In genomic region chr1:23913212-23913880, GRCh38 we compare ENCODE assay signal across 13 cellular contexts. TPM values are rescaled to one million over a fixed set of nuclear protein-coding genes. Genes with fewer than 3 reads are reported as not detected.
DNase-seq lines count a peak whose midpoint lies in the region; ATAC-seq, FAIRE-seq and TF ChIP-seq lines count a peak whose summit lies in the region.
"Had no signal": no experiment of that assay in that cellular context is flagged by ENCODE, and none has a peak within 500 bp of the region (broad histone marks: within the 10 kb centered on the region; RNA-seq: fewer than 3 reads in every experiment).

Gene CNR2 (minus strand): TSS chr1:23913362. CDS start chr1:23875617, 37,745 bp downstream.

- H3K36me3 ChIP-seq in BLaER1, result no peaks in the 10 kb centered on the region
- H3K36me3 ChIP-seq in GM12878 (ENCODE audit: control insufficient read depth in 2 of 2, insufficient read depth in 2 of 2, low read length in 1 of 2), result no peaks in the 10 kb centered on the region

- POLR2A ChIA-PET in GM12878 (lab: Charles Lee), result interaction anchor here (0.6 to 1.4 kb wide), 6 partner anchors 48 to 193 kb away, joined by 3 to 5 read pairs (median 3); partner anchors contain the start of gene SRSF10

- H2AFZ ChIP-seq in GM12878 (ENCODE audit: control insufficient read depth, low read depth, low read length), result peak within 1 kb of the TSS; percentile 33

- H3K9ac ChIP-seq in BLaER1, result no peak within 1 kb of the TSS
- H3K9ac ChIP-seq in GM12878 (ENCODE audit: control insufficient read depth, insufficient read depth, low read length), result peak within 1 kb of the TSS; percentile 88

- H3K4me3 ChIP-seq in BLaER1 (no peak within 1 kb of the TSS), GM12878 (peak within 1 kb of the TSS; percentile 71)
- H3K4me3 ChIP-seq: skin epidermis had no signal

- TF ChIP-seq CTCF in GM12878 (IDR thresholded peaks at IDR 0.05 in 2 of 3, conservative IDR thresholded peaks at IDR 0.05 in 1 of 3; ENCODE audit: control insufficient read depth in 2 of 3, extremely low read depth in 1 of 3, insufficient read depth in 1 of 3, low read depth in 3 of 3, low read length in 3 of 3), result no peak

- H3K27me3 ChIP-seq in BLaER1, result no peaks in the 10 kb centered on the region
- no peaks in the 10 kb centered on the region for H3K27me3 ChIP-seq in GM12878 (replicated peaks in 1 of 2; ENCODE audit: control insufficient read depth in 2 of 2, insufficient read depth in 2 of 2, low read length in 1 of 2)

- WGBS in GM12878 (ENCODE audit: insufficient coverage, insufficient replicate concordance, low lambda C conversion rate, missing lambda C conversion rate), result 2% methylated on average over 7 of the region's 7 CpGs

- RAD21 ChIA-PET in GM12878 (lab: Charles Lee; ENCODE audit: unreplicated experiment), result interaction anchor here (0.7 to 3.9 kb wide), 9 partner anchors 10 to 141 kb away, joined by 3 to 40 read pairs (median 7); partner anchors contain the start of genes FUCA1 and HMGCL

- DNase-seq in GM12892 (ENCODE audit: insufficient read length) (no peak), NOMO-1 treated with dmso at 0.1 percent for 144 hours (lab: John Stamatoyannopoulos, UW; ENCODE audit: unreplicated experiment) (peak; percentile 68), GM12878 (ENCODE audit: low read depth, low spot score) (no peak), G401 (ENCODE audit: low spot score) (no peak), NCI-H526 (lab: John Stamatoyannopoulos, UW) (no peak), NCI-H1105 (lab: John Stamatoyannopoulos, UW) (no peak)
- no peak for DNase-seq in activated CD4-positive, CD25-positive, alpha-beta regulatory T cell (lab: John Stamatoyannopoulos, UW)
- DNase-seq: caudate nucleus, islet precursor cell, NCI-H2171 had no signal

- H3K9me3 ChIP-seq in BLaER1 (no peaks in the 10 kb centered on the region), GM12878 (replicated peaks; ENCODE audit: control insufficient read depth, insufficient read depth, low read length) (no peaks in the 10 kb centered on the region)

- TF ChIP-seq POLR2A in GM12892 (IDR thresholded peaks at IDR 0.05; ENCODE audit: low read depth, low read length) (peak; percentile 75), GM12878 (IDR thresholded peaks at IDR 0.05; ENCODE audit: low read depth, low read length) (peak; percentile 72)

- BruUV-seq in GM12878 (replicated peaks; lab: Mats Ljungman, UMichigan), result no TSS peak

- no peak for TF ChIP-seq EP300 in GM12878 (IDR thresholded peaks at IDR 0.05; ENCODE audit: borderline replicate concordance in 1 of 2, control insufficient read depth in 1 of 2, low read depth in 2 of 2, low read length in 2 of 2)

- H3K4me2 ChIP-seq in BLaER1 (peak within 1 kb of the TSS; percentile 90), GM12878 (ENCODE audit: control insufficient read depth, insufficient read depth) (peak within 1 kb of the TSS; percentile 82)

- H4K20me1 ChIP-seq in BLaER1 (no peaks in the 10 kb centered on the region), GM12878 (ENCODE audit: control insufficient read depth, insufficient read depth) (no peaks in the 10 kb centered on the region)

- peak within 1 kb of the TSS; percentile 75 for H3K27ac ChIP-seq in BLaER1
- peak within 1 kb of the TSS; percentile 98 for H3K27ac ChIP-seq in GM12878 (ENCODE audit: control insufficient read depth, insufficient read depth)

- in situ Hi-C loops in GM12878 (cut with MboI) (no loop called here), G401 (cut with HindIII; ENCODE audit: low sequenced_read_pairs) (no loop called here)

- FAIRE-seq in GM12892 (lab: Jason Lieb, UNC) (peak; percentile 36), GM12878 (lab: Jason Lieb, UNC) (no peak)

- peak; percentile 37 for ATAC-seq in GM12878

- no peak for TF ChIP-seq RAD21 in GM12878 (IDR thresholded peaks at IDR 0.05; ENCODE audit: insufficient read depth, low read depth, low read length)

- CTCF ChIA-PET in GM12878 (lab: Yijun Ruan, JAX), result interaction anchor here (0.7 to 2.0 kb wide), 12 partner anchors 9 to 141 kb away, joined by 3 to 40 read pairs (median 5); partner anchors contain the start of genes GALE and HMGCL

- H3K4me1 ChIP-seq in BLaER1, result peaks cover 99% of the 10 kb centered on the region
- H3K4me1 ChIP-seq in GM12878 (ENCODE audit: control insufficient read depth, insufficient read depth, low read length), result peaks cover 51% of the 10 kb centered on the region

- peaks cover 51% of the 10 kb centered on the region for H3K79me2 ChIP-seq in GM12878 (ENCODE audit: control insufficient read depth, insufficient read depth, low read length)

- intact Hi-C loops in GM12878 (cut with micrococcal nuclease; ENCODE audit: unreplicated experiment), result no loop called here

- SMC1A ChIA-PET in GM12878 (lab: Charles Lee; ENCODE audit: uncharacterized antibody, unreplicated experiment), result interaction anchor here (0.7 to 1.9 kb wide), 12 partner anchors 9 to 193 kb away, joined by 3 to 34 read pairs (median 4); partner anchors contain the start of gene HMGCL

TF ChIP-seq in GM12878, 131 proteins besides CTCF, POLR2A, EP300 and RAD21 (continues in another document):
- peak; percentile 57 for TF ChIP-seq MTA2 (IDR thresholded peaks at IDR 0.05; ENCODE audit: low read depth)
- TF ChIP-seq ZNF592 (IDR thresholded peaks at IDR 0.05), result peak; percentile 36; the same call in 1 of the 2 replicates
- TF ChIP-seq POLR2AphosphoS5 (IDR thresholded peaks at IDR 0.05; ENCODE audit: low read length), result peak; percentile 62
- TF ChIP-seq PAX5 (IDR thresholded peaks at IDR 0.05; ENCODE audit: borderline replicate concordance, low read depth, low read length), result peak; percentile 62; the same call in 1 of the 2 replicates
- TF ChIP-seq NR2C1 (IDR thresholded peaks at IDR 0.05), result no peak
- TF ChIP-seq NFYA (IDR thresholded peaks at IDR 0.05; ENCODE audit: borderline replicate concordance, low read depth, low read length), result no peak
- peak; percentile 10 for TF ChIP-seq SP1 (IDR thresholded peaks at IDR 0.05; ENCODE audit: low read depth, low read length)
- peak; percentile 61; the same call in 1 of the 3 replicates for TF ChIP-seq POU2F2 (IDR thresholded peaks at IDR 0.05; ENCODE audit: borderline replicate concordance, low read depth, low read length)
- peak; percentile 63; the same call in 1 of the 2 replicates for TF ChIP-seq PKNOX1 (IDR thresholded peaks at IDR 0.05)
- no peak for TF ChIP-seq CHD4 (IDR thresholded peaks at IDR 0.05)

RNA-seq across cellular contexts. Expression of gene CNR2, which starts in this region (rescaled TPM):
- 5.2 TPM for polyA plus RNA-seq in GM12892 (2012; ENCODE audit: missing spikeins)
- 18.1 and 19.7 TPM in 2 replicates for total RNA-seq in GM12878 (2013; cell fraction: nucleolus; rRNA removed)
- 19.2 and 19.8 TPM in 2 replicates for total RNA-seq in GM12878 (2014; rRNA removed)
- total RNA-seq in GM12878 (2014; rRNA removed; fragmentation: Illumina TruSeq; extraction: Trizol), result 18.9 and 19.5 TPM in 2 replicates
- total RNA-seq in GM12878 (2021), result 13.6 and 15.1 TPM in 2 replicates
- polyA plus RNA-seq in GM12878 (2011; ENCODE audit: low read depth), result 3.5 TPM
- polyA plus RNA-seq in GM12878 (2011; rRNA removed), result 0.40 and 0.46 TPM in 2 replicates
- 0.45 and 0.52 TPM in 2 replicates for polyA plus RNA-seq in GM12878 (2011; cell fraction: cytosol; rRNA removed)
- 0.38 and 0.54 TPM in 2 replicates for polyA plus RNA-seq in GM12878 (2011; cell fraction: nucleus; rRNA removed)
- 5.1 and 6.4 TPM in 2 replicates for polyA plus RNA-seq in GM12878 (2012)
- 12.8 and 13.5 TPM in 2 replicates for polyA plus RNA-seq in GM12878 (2014; fragmentation: Illumina TruSeq; extraction: Trizol)
- polyA plus RNA-seq in GM12878 (2014; fragmentation: Nextera tagmentation; extraction: Ambion mirVana), result 10 to 100 TPM in 1 of 2 experiments, 1 to 10 TPM in 1; 9.8 to 12.3 TPM
- polyA plus RNA-seq in GM12878 (2014; rRNA removed), result 10.3 and 11.2 TPM in 2 replicates
- 10 to 100 TPM; 11.9 to 12.2 TPM for polyA plus RNA-seq in GM12878 (2016; fragmentation: Nextera tagmentation; extraction: Ambion mirVana)
- 0.59 and 1.1 TPM in 2 replicates for polyA minus RNA-seq in GM12878 (2011; rRNA and poly(A)+ RNA removed)
- polyA minus RNA-seq in GM12878 (2011; cell fraction: cytosol; rRNA and poly(A)+ RNA removed), result 0.21 TPM in 1 of 2 replicates, not detected in the other
- polyA minus RNA-seq in GM12878 (2011; cell fraction: nucleus; rRNA and poly(A)+ RNA removed), result 0.24 and 0.38 TPM in 2 replicates
- total RNA-seq in G401 (2014; rRNA removed; shearing (Covaris generic)), result not detected in 2 replicates
- polyA plus RNA-seq: neural cell had no signal

Comparison
In these comparisons a context has a peak if more than half of its experiments do, and no peak if none do; other contexts are left out.
1. RNA of gene CNR2 (total RNA-seq): 13.6 to 19.8 TPM in GM12878; not detected in G401; every median in the first group is over 10 times any median in the second.